ENCODE assay signal across 9 cellular contexts in genomic region chr14:67674480-67675218, GRCh38. TPM values are rescaled to one million over a fixed set of nuclear protein-coding genes. Genes with fewer than 3 reads are reported as not detected.
A peak's percentile ranks its signal among the peaks of the same experiment; 100 is the strongest.
DNase-seq lines count a peak whose midpoint lies in the region; ATAC-seq, FAIRE-seq and TF ChIP-seq lines count a peak whose summit lies in the region.
"Had no signal": no experiment of that assay in that cellular context is flagged by ENCODE, and none has a peak within 500 bp of the region (broad histone marks: within the 10 kb centered on the region; RNA-seq: fewer than 3 reads in every experiment).

TSS of gene VTI1B (minus strand) at chr14:67674632. CDS start at chr14:67674489, 143 bp downstream.

- H3K27me3 ChIP-seq in keratinocyte (ENCODE audit: control insufficient read depth, extremely low read depth, insufficient read depth, low read length) = no peaks in the 10 kb centered on the region

- no peaks in the 10 kb centered on the region for H3K9me1 ChIP-seq in keratinocyte (ENCODE audit: control insufficient read depth, extremely low read depth, insufficient read depth, low read length)

- H3K27ac ChIP-seq in keratinocyte (ENCODE audit: control insufficient read depth, insufficient read depth, low read length) = peak within 1 kb of the TSS; percentile 89

- H3K4me3 ChIP-seq in AG10803 (ENCODE audit: low read length) (peak within 1 kb of the TSS; percentile 90), keratinocyte (ENCODE audit: control insufficient read depth in 2 of 3, extremely low read depth in 1 of 3, insufficient read depth in 2 of 3, low read depth in 1 of 3, low read length in 3 of 3) (peak within 1 kb of the TSS; percentile 63 to 92 (median 89))

- peaks cover 13 to 16% of the 10 kb centered on the region in 2 experiments for H3K36me3 ChIP-seq in keratinocyte (ENCODE audit: control insufficient read depth in 2 of 2, extremely low read depth in 1 of 2, insufficient read depth in 2 of 2, low read length in 2 of 2)

- H3K4me1 ChIP-seq in keratinocyte (ENCODE audit: control insufficient read depth, extremely low read depth, insufficient read depth, low read length) = peaks cover 12% of the 10 kb centered on the region

- peaks cover 56% of the 10 kb centered on the region for H3K79me2 ChIP-seq in keratinocyte (ENCODE audit: control insufficient read depth, insufficient read depth, low read length)

- peak within 1 kb of the TSS; percentile 96 for H3K4me2 ChIP-seq in keratinocyte (ENCODE audit: control insufficient read depth, extremely low read depth, insufficient read depth, low read depth, low read length)

- FAIRE-seq in keratinocyte (lab: Jason Lieb, UNC) = no peak
- FAIRE-seq: TTC549 had no signal

- peak within 1 kb of the TSS; percentile 61 for H2AFZ ChIP-seq in keratinocyte (ENCODE audit: control insufficient read depth, low read length)

- peak within 1 kb of the TSS; percentile 92 for H3K9ac ChIP-seq in keratinocyte (ENCODE audit: control insufficient read depth, extremely low read depth, insufficient read depth, low read length)

- DNase-seq in AG10803 (ENCODE audit: low read depth) (peak; percentile 72), NCI-H345 (lab: John Stamatoyannopoulos, UW) (peak; percentile 73), keratinocyte (ENCODE audit: low read depth, low spot score) (no peak)
- peak; percentile 75 for DNase-seq in central memory CD4-positive, alpha-beta T cell
- peak; percentile 50 to 69 (median 55) for DNase-seq in stimulated activated CD4-positive, alpha-beta T cell treated with anti-CD3 and anti-CD28 coated beads, Interleukin-12 subunit alpha, Interleukin-12 subunit beta, amount 100 ng/mL, for 48 hours (ENCODE audit: low read depth in 2 of 3, low spot score in 1 of 3)

- dilution Hi-C loops in keratinocyte (cut with MboI; ENCODE audit: extremely low pct_ligation_motif_present, low sequenced_read_pairs) = no loop called here

- H3K9me3 ChIP-seq in keratinocyte (ENCODE audit: control insufficient read depth, low read depth, low read length) = no peaks in the 10 kb centered on the region

- peak; percentile 89 for ATAC-seq in GM19025 (IDR thresholded peaks at IDR 0.05; ENCODE audit: low read depth, unreplicated experiment)
- peak; percentile 85 for ATAC-seq in HG03196 (IDR thresholded peaks at IDR 0.05; ENCODE audit: unreplicated experiment)
- ATAC-seq in activated CD4-positive, CD25-positive, alpha-beta regulatory T cell treated with anti-CD3 and anti-CD28 coated beads, Interleukin-2, amount 50 U/mL, for 24 hours = peak; percentile 95

- peaks cover 3% of the 10 kb centered on the region for H4K20me1 ChIP-seq in keratinocyte (ENCODE audit: control insufficient read depth, extremely low read depth, insufficient read depth, low read length)

- TF ChIP-seq CTCF in AG10803 (conservative IDR thresholded peaks at IDR 0.05; ENCODE audit: low read length) = peak; percentile 34; the same call in 1 of the 2 replicates
- TF ChIP-seq CTCF in keratinocyte (optimal IDR thresholded peaks at IDR 0.05 in 1 of 3, IDR thresholded peaks at IDR 0.05 in 1 of 3, conservative IDR thresholded peaks at IDR 0.05 in 1 of 3; ENCODE audit: extremely low read depth in 1 of 3, insufficient read depth in 2 of 3, low read length in 3 of 3) = peak in 1 of 3 experiments; percentile 9

RNA-seq across cellular contexts. Expression of gene VTI1B, which starts in this region (rescaled TPM):
- 54.4 to 94.4 TPM (median 62.1 TPM) in 3 replicates for polyA plus RNA-seq in keratinocyte
- 76.2 TPM for polyA plus RNA-seq in keratinocyte (2011; ENCODE audit: low read depth)
- polyA plus RNA-seq in keratinocyte (2011; cell fraction: cytosol; rRNA removed) = 63.2 and 81.0 TPM in 2 replicates
- 14.9 and 19.9 TPM in 2 replicates for polyA plus RNA-seq in keratinocyte (2011; cell fraction: nucleus; rRNA removed)
- polyA plus RNA-seq in keratinocyte (2012; ENCODE audit: low replicate concordance) = 63.8 and 80.2 TPM in 2 replicates
- polyA minus RNA-seq in keratinocyte = 16.7 to 36.1 TPM (median 18.6 TPM) in 3 replicates
- polyA minus RNA-seq in keratinocyte (2011; cell fraction: cytosol; rRNA and poly(A)+ RNA removed) = 18.8 TPM
- 6.2 and 7.1 TPM in 2 replicates for polyA minus RNA-seq in keratinocyte (2011; cell fraction: nucleus; rRNA and poly(A)+ RNA removed)
